ENCODE assay signal across 9 cellular contexts in genomic region chr10:31034041-31034918, GRCh38. TPM values are rescaled to one million over a fixed set of nuclear protein-coding genes. Genes with fewer than 3 reads are reported as not detected.
DNase-seq lines count a peak whose midpoint lies in the region; ATAC-seq and TF ChIP-seq lines count a peak whose summit lies in the region.
"Had no signal": no experiment of that assay in that cellular context is flagged by ENCODE, and none has a peak within 500 bp of the region (broad histone marks: within the 10 kb centered on the region; RNA-seq: fewer than 3 reads in every experiment).

No MANE protein-coding gene starts in this region.

- no peaks in the 10 kb centered on the region for H3K36me3 ChIP-seq in PC-9 (ENCODE audit: low read depth)
- no peaks in the 10 kb centered on the region for H3K36me3 ChIP-seq in thoracic aorta

- H3K27me3 ChIP-seq in PC-9 (ENCODE audit: insufficient read depth, low read depth) (no peaks in the 10 kb centered on the region), thoracic aorta (replicated peaks; ENCODE audit: insufficient read depth) (no peaks in the 10 kb centered on the region)

- POLR2A ChIA-PET in PC-9 (lab: Charles Lee; ENCODE audit: unreplicated experiment): interaction anchor here (0.5 to 1.0 kb wide), 5 partner anchors 91 to 802 kb away, joined by 3 to 7 read pairs (median 5); no protein-coding TSS in a partner anchor

- TF ChIP-seq CTCF in PC-9 (conservative IDR thresholded peaks at IDR 0.05) (no peak), thoracic aorta (IDR thresholded peaks at IDR 0.05) (no peak), progenitor cell of endocrine pancreas (IDR thresholded peaks at IDR 0.05; ENCODE audit: unreplicated experiment) (no peak)

- intact Hi-C loops in PC-9 (cut with micrococcal nuclease; ENCODE audit: unreplicated experiment): loop anchor here (2.0 to 10.0 kb wide), 3 partner anchors 41 to 431 kb away; no protein-coding TSS in a partner anchor

- H3K9me3 Mint-ChIP-seq in progenitor cell of endocrine pancreas (ENCODE audit: low read depth): no peaks in the 10 kb centered on the region
- H3K9me3 Mint-ChIP-seq: central memory CD8-positive, alpha-beta T cell had no signal

- H3K9me2 ChIP-seq in PC-9 (ENCODE audit: insufficient read depth): no peaks in the 10 kb centered on the region

- H4K20me1 ChIP-seq in PC-9 (ENCODE audit: insufficient read depth): no peaks in the 10 kb centered on the region

- H3K4me1 ChIP-seq in PC-9 (replicated peaks; ENCODE audit: insufficient read depth) (peaks cover 24% of the 10 kb centered on the region), thoracic aorta (ENCODE audit: control insufficient read depth in 1 of 2, low read depth in 2 of 2) (peaks cover 21 to 45% of the 10 kb centered on the region in 2 donors)

- H3K4me3 ChIP-seq in PC-9 (0 out of 2 replicates have a peak overlapping the region, but pooled peaks have one; percentile 7), thoracic aorta (peak overlapping the region; percentile 41)

- H3K27ac ChIP-seq in PC-9 (peak overlapping the region; percentile 50; the same call in 1 of the 2 replicates), thoracic aorta (peak overlapping the region; percentile 84 to 99)

- H3K4me3 Mint-ChIP-seq in progenitor cell of endocrine pancreas (ENCODE audit: low read depth): no peak overlapping the region
- H3K4me3 Mint-ChIP-seq: central memory CD8-positive, alpha-beta T cell had no signal

- no peak overlapping the region for H3K27ac Mint-ChIP-seq in progenitor cell of endocrine pancreas

- peak overlapping the region; percentile 36; the same call in 1 of the 2 replicates for H2AFZ ChIP-seq in PC-9

- H3K27me3 Mint-ChIP-seq in progenitor cell of endocrine pancreas: peaks cover 3% of the 10 kb centered on the region
- H3K27me3 Mint-ChIP-seq: central memory CD8-positive, alpha-beta T cell had no signal

- no peaks in the 10 kb centered on the region for H3K36me3 Mint-ChIP-seq in progenitor cell of endocrine pancreas (ENCODE audit: insufficient read depth)

- ATAC-seq in thoracic aorta (ENCODE audit: insufficient number of reproducible peaks, low FRiP score, low read depth) (no peak), HG03097 (IDR thresholded peaks at IDR 0.05; ENCODE audit: low FRiP score, unreplicated experiment) (no peak), GM21528 (IDR thresholded peaks at IDR 0.05; ENCODE audit: low FRiP score, unreplicated experiment) (no peak)

- no peaks in the 10 kb centered on the region for H3K79me2 ChIP-seq in PC-9 (ENCODE audit: low read depth)

- peak overlapping the region; percentile 52 for H3K4me2 ChIP-seq in PC-9

- CTCF ChIA-PET in PC-9 (lab: Charles Lee): interaction anchor here (0.6 to 0.7 kb wide), 2 partner anchors 100 to 642 kb away, joined by 5 to 6 read pairs; no protein-coding TSS in a partner anchor

- peak; percentile 13 for DNase-seq in NCI-H2107 treated with DMSO at 0.1 percent for 48 hours (lab: John Stamatoyannopoulos, UW; ENCODE audit: unreplicated experiment)
- DNase-seq in NCI-H2107 (lab: John Stamatoyannopoulos, UW): no peak
- peak in 1 of 2 experiments; percentile 76 for DNase-seq in PC-9
- DNase-seq in fibroblast of the conjunctiva (ENCODE audit: low read depth): peak; percentile 86
- DNase-seq in thoracic aorta (ENCODE audit: low spot score): no peak
- no peak for DNase-seq in progenitor cell of endocrine pancreas (ENCODE audit: low spot score, unreplicated experiment)

- H3K9me3 ChIP-seq in PC-9 (ENCODE audit: insufficient read depth, low read depth) (no peaks in the 10 kb centered on the region), thoracic aorta (no peaks in the 10 kb centered on the region)

- no TSS peak for BruUV-seq in PC-9 (replicated peaks; lab: Mats Ljungman, UMichigan)

- H3K4me1 Mint-ChIP-seq in progenitor cell of endocrine pancreas (ENCODE audit: low read depth): peaks cover 11% of the 10 kb centered on the region
- H3K4me1 Mint-ChIP-seq: central memory CD8-positive, alpha-beta T cell had no signal

- 0 out of 2 replicates have a peak, but pooled peaks cover 6% of the 10 kb centered on the region for H3F3A ChIP-seq in PC-9 (ENCODE audit: insufficient read depth, low read depth)

RNA-seq across cellular contexts. Expression of gene ZNF438, which starts 2.6 kb away (rescaled TPM):
- total RNA-seq in PC-9 (2021): 4.6 and 4.7 TPM in 2 replicates
- total RNA-seq in thoracic aorta: 10 to 100 TPM; 10.6 to 14.5 TPM
- 6.1 and 6.6 TPM in 2 replicates for total RNA-seq in progenitor cell of endocrine pancreas

Comparison
In these comparisons a context has a peak if more than half of its experiments do, and no peak if none do; other contexts are left out.
1. DNase-seq: peak in NCI-H2107 treated with DMSO at 0.1 percent for 48 hours (single experiment) and fibroblast of the conjunctiva (single experiment); none in NCI-H2107 (single experiment), thoracic aorta (single experiment) and progenitor cell of endocrine pancreas (single experiment).